Comparison of ENCODE assay signal across 24 cellular contexts in the genomic region with DNA sequence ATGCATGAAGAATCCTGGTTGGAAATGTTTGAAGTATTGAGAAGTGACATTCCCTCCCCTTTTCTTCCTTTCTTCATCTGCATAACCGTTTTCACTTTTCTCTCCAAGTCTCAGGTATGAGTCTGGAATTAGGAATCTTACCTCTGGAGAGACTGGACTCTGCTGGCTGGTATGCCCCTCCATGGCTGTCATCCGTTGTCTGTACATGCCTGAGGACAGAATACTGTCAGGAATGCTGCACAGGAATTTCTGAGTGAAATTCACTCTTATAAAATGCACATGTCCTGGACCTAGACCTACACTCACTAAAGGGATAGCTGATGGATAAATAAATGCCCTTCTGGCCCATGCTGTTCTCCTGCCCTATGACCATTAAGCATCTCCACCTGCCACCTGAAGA.
DNase-seq lines count a peak whose midpoint lies in the region; ATAC-seq, FAIRE-seq and TF ChIP-seq lines count a peak whose summit lies in the region.
"Had no signal": no experiment of that assay in that cellular context is flagged by ENCODE, and none has a peak within 500 bp of the region (broad histone marks: within the 10 kb centered on the region; RNA-seq: fewer than 3 reads in every experiment).

No MANE protein-coding gene starts in this region.

- POLR2A ChIA-PET in RWPE1 (lab: Yijun Ruan, JAX; ENCODE audit: low non-redundant PET): no interaction called here

- H3K27ac ChIP-seq in RWPE1 (no peak overlapping the region), foreskin keratinocyte (no peak overlapping the region)
- H3K27ac ChIP-seq: A549; BLaER1 treated with 17β-estradiol and CSF1 and Interleukin-3, amounts not matched to agents 10 nM and 100 nM had no signal

- TF ChIP-seq CTCF in RWPE1 (conservative IDR thresholded peaks at IDR 0.05; ENCODE audit: low read depth) (no peak), bronchial epithelial cell (IDR thresholded peaks at IDR 0.05; ENCODE audit: insufficient read depth, low read length, severe bottlenecking) (no peak), foreskin keratinocyte (conservative IDR thresholded peaks at IDR 0.05) (no peak)

- H3K4me1 ChIP-seq in foreskin keratinocyte: no peaks in the 10 kb centered on the region
- H3K4me1 ChIP-seq: A549; BE2C; BLaER1 treated with 17β-estradiol and CSF1 and Interleukin-3, amounts not matched to agents 10 nM and 100 nM; HAP-1 had no signal

- DNase-seq in RWPE1 (ENCODE audit: low spot score): peak; percentile 26
- peak; percentile 23 for DNase-seq in bronchial epithelial cell (ENCODE audit: low read depth)
- DNase-seq in foreskin keratinocyte: peak; percentile 32 to 62
- no peak for DNase-seq in activated CD4-positive, CD25-positive, alpha-beta regulatory T cell (lab: John Stamatoyannopoulos, UW)
- DNase-seq in CD1c-positive myeloid dendritic cell (ENCODE audit: extremely low spot score): no peak
- DNase-seq: 8988T; ACHN; AML-193; BE2C; Calu3; CD4-positive, alpha-beta memory T cell; COR-L47; DMS53; DMS79 treated with DMSO at 0.1 percent for 48 hours; GF-D8; GOT3; HFFc6 had no signal

- H3K36me3 ChIP-seq in bronchial epithelial cell (ENCODE audit: control insufficient read depth, insufficient read depth, low read length): no peaks in the 10 kb centered on the region
- H3K36me3 ChIP-seq: BE2C; BLaER1 treated with 17β-estradiol and CSF1 and Interleukin-3, amounts not matched to agents 10 nM and 100 nM; HAP-1 had no signal

- no peaks in the 10 kb centered on the region for H3K27me3 ChIP-seq in bronchial epithelial cell (ENCODE audit: control insufficient read depth, insufficient read depth, low read length)
- no peaks in the 10 kb centered on the region for H3K27me3 ChIP-seq in foreskin keratinocyte
- H3K27me3 ChIP-seq: BE2C had no signal

- H3K4me3 ChIP-seq in bronchial epithelial cell (ENCODE audit: low read depth, low read length): no peak overlapping the region
- H3K4me3 ChIP-seq: A549; BLaER1 treated with 17β-estradiol and CSF1 and Interleukin-3, amounts not matched to agents 10 nM and 100 nM; HAP-1 had no signal

- CTCF ChIA-PET in RWPE1 (lab: Yijun Ruan, JAX): interaction anchor here (0.6 kb wide), 1 partner anchor 263 kb away, joined by 3 read pairs; no protein-coding TSS in a partner anchor

- peak; percentile 60 for ATAC-seq in foreskin keratinocyte
- ATAC-seq in HG03378 (IDR thresholded peaks at IDR 0.05; ENCODE audit: unreplicated experiment): no peak
- ATAC-seq: A549 had no signal

- peak; percentile 66 for FAIRE-seq in bronchial epithelial cell (lab: Jason Lieb, UNC)
- FAIRE-seq: A549, GM12891, GM18507, H54 had no signal

Comparison
In these comparisons a context has a peak if more than half of its experiments do, and no peak if none do; other contexts are left out.
1. DNase-seq: peak in RWPE1 (single experiment), bronchial epithelial cell (single experiment) and foreskin keratinocyte (2 of 2); none in activated CD4-positive, CD25-positive, alpha-beta regulatory T cell (0 of 4) and CD1c-positive myeloid dendritic cell (single experiment).